ENCODE assay signal across 9 cellular contexts in genomic region chr21:36068748-36069398, GRCh38. TPM values are rescaled to one million over a fixed set of nuclear protein-coding genes. Genes with fewer than 3 reads are reported as not detected.
DNase-seq lines count a peak whose midpoint lies in the region; ATAC-seq and TF ChIP-seq lines count a peak whose summit lies in the region.
"Had no signal": no experiment of that assay in that cellular context is flagged by ENCODE, and none has a peak within 500 bp of the region (broad histone marks: within the 10 kb centered on the region; RNA-seq: fewer than 3 reads in every experiment).

No MANE protein-coding gene starts in this region.

- in situ Hi-C loops in Panc1 (cut with HindIII; ENCODE audit: low pct_unique_long_range_greater_than_20kb, low sequenced_read_pairs): no loop called here

- H3K9me3 ChIP-seq in CD4-positive, alpha-beta memory T cell (ENCODE audit: control insufficient read depth in 1 of 2, low read length in 2 of 2): peaks cover 0 to 3% of the 10 kb centered on the region in 2 donors
- H3K9me3 ChIP-seq in Panc1 (ENCODE audit: control insufficient read depth, insufficient read depth, low read depth, low read length) (peaks cover 17% of the 10 kb centered on the region), duodenal mucosa (ENCODE audit: control insufficient read depth in 1 of 2, low read length in 2 of 2) (peaks cover 4 to 6% of the 10 kb centered on the region in 2 donors), skeletal muscle satellite cell (replicated peaks; ENCODE audit: low read length) (peaks cover 6% of the 10 kb centered on the region)

- peaks cover 0 to 10% (median 4%) of the 10 kb centered on the region in 8 donors for H3K9me3 Mint-ChIP-seq in CD4-positive, alpha-beta memory T cell

- no peak for TF ChIP-seq CTCF in Panc1 (IDR thresholded peaks at IDR 0.05)

- peak overlapping the region; percentile 75 to 95 (median 90) for H3K4me3 Mint-ChIP-seq in CD4-positive, alpha-beta memory T cell

- peak overlapping the region in 1 of 2 donors; percentile 87 for H3K4me3 ChIP-seq in CD4-positive, alpha-beta memory T cell (ENCODE audit: low read length in 2 of 2)
- H3K4me3 ChIP-seq in Panc1 (ENCODE audit: low read depth in 2 of 2, low read length in 2 of 2): no peak overlapping the region
- H3K4me3 ChIP-seq in duodenal mucosa (ENCODE audit: low read depth in 1 of 2, low read length in 2 of 2): peak overlapping the region; percentile 87 to 95
- H3K4me3 ChIP-seq in skeletal muscle satellite cell (ENCODE audit: low read length): peak overlapping the region; percentile 87

- H3K4me1 ChIP-seq in CD4-positive, alpha-beta memory T cell (ENCODE audit: insufficient read depth, low read length): peaks cover 33% of the 10 kb centered on the region
- H3K4me1 ChIP-seq in Panc1 (ENCODE audit: control insufficient read depth, insufficient read depth, low read length): no peaks in the 10 kb centered on the region
- H3K4me1 ChIP-seq in duodenal mucosa (ENCODE audit: control insufficient read depth in 1 of 2, insufficient read depth in 2 of 2, low read length in 2 of 2): peaks cover 41 to 60% of the 10 kb centered on the region in 2 donors
- H3K4me1 ChIP-seq in skeletal muscle satellite cell (ENCODE audit: control insufficient read depth, insufficient read depth, low read length): peaks cover 24% of the 10 kb centered on the region

- no peak for DNase-seq in CD4-positive, alpha-beta memory T cell
- DNase-seq in Panc1 (ENCODE audit: low read depth, low spot score) (no peak), NCI-H1048 (lab: John Stamatoyannopoulos, UW) (no peak), posterior vena cava (ENCODE audit: low spot score) (no peak), T-helper 2 cell (no peak), NCI-H2227 (lab: John Stamatoyannopoulos, UW; ENCODE audit: unreplicated experiment) (no peak)

- POLR2A ChIA-PET in CD4-positive, alpha-beta memory T cell (lab: Charles Lee; ENCODE audit: partially characterized antibody): interaction anchor here (0.7 to 3.2 kb wide), 12 partner anchors 9 to 1495 kb away, joined by 3 to 60 read pairs (median 6); partner anchors contain the start of genes CBR3, CHAF1B, MORC3 and SETD4
- POLR2A ChIA-PET in Panc1 (lab: Charles Lee): no interaction called here

- no peak for ATAC-seq in Panc1

- no peaks in the 10 kb centered on the region for H3K27me3 ChIP-seq in CD4-positive, alpha-beta memory T cell (ENCODE audit: insufficient read depth, low read length)
- H3K27me3 ChIP-seq in Panc1 (ENCODE audit: control insufficient read depth, insufficient read depth, low read length) (no peaks in the 10 kb centered on the region), duodenal mucosa (ENCODE audit: control insufficient read depth in 1 of 2, insufficient read depth in 2 of 2, low read length in 2 of 2) (no peaks in the 10 kb centered on the region), skeletal muscle satellite cell (ENCODE audit: control insufficient read depth, insufficient read depth, low read length) (no peaks in the 10 kb centered on the region)

- no peak overlapping the region for H3K27ac ChIP-seq in CD4-positive, alpha-beta memory T cell (ENCODE audit: low read depth, low read length)
- peak overlapping the region; percentile 84 for H3K27ac ChIP-seq in Panc1 (ENCODE audit: low read length)
- H3K27ac ChIP-seq in duodenal mucosa (ENCODE audit: low read depth, low read length): no peak overlapping the region
- H3K27ac ChIP-seq: KMS-11 had no signal

- H3K4me2 ChIP-seq in skeletal muscle satellite cell (ENCODE audit: low read length): no peak overlapping the region
- H3K4me2 ChIP-seq: KMS-11 had no signal

- H3K9ac ChIP-seq in duodenal mucosa (ENCODE audit: low read depth in 1 of 2, low read length in 2 of 2): no peak overlapping the region
- no peak overlapping the region for H3K9ac ChIP-seq in skeletal muscle satellite cell (ENCODE audit: low read depth, low read length)
- H3K9ac ChIP-seq: KMS-11 had no signal

- peak overlapping the region in 4 of 7 donors; percentile 53 to 85 (median 65) for H3K27ac Mint-ChIP-seq in CD4-positive, alpha-beta memory T cell

- peaks cover 28 to 43% (median 35%) of the 10 kb centered on the region in 4 donors for H3K4me1 Mint-ChIP-seq in CD4-positive, alpha-beta memory T cell

- intact Hi-C loops in CD4-positive, alpha-beta memory T cell (cut with micrococcal nuclease): loop anchor here (1.0 to 10.0 kb wide), 2 partner anchors 9 to 916 kb away; partner anchors contain the start of gene SETD4
- intact Hi-C loops in Panc1 (cut with micrococcal nuclease; ENCODE audit: unreplicated experiment) (no loop called here), posterior vena cava (cut with DNase I) (no loop called here)

- no peaks in the 10 kb centered on the region for H3K36me3 ChIP-seq in CD4-positive, alpha-beta memory T cell (ENCODE audit: insufficient read depth, low read length)
- H3K36me3 ChIP-seq in Panc1 (ENCODE audit: control insufficient read depth, insufficient read depth, low read length) (no peaks in the 10 kb centered on the region), duodenal mucosa (ENCODE audit: control insufficient read depth in 1 of 2, insufficient read depth in 2 of 2, low read length in 2 of 2) (peaks cover 12 to 19% of the 10 kb centered on the region in 2 donors), skeletal muscle satellite cell (ENCODE audit: insufficient read depth, low read length) (peaks cover 27% of the 10 kb centered on the region)

- H3K27me3 Mint-ChIP-seq in CD4-positive, alpha-beta memory T cell: no peaks in the 10 kb centered on the region

- BruUV-seq in Panc1 (replicated peaks; lab: Mats Ljungman, UMichigan): no TSS peak

- CTCF ChIA-PET in CD4-positive, alpha-beta memory T cell (lab: Charles Lee; ENCODE audit: partially characterized antibody): interaction anchor here (1.0 to 3.5 kb wide), 4 partner anchors 9 to 57 kb away, joined by 3 to 18 read pairs (median 6); partner anchors contain the start of gene SETD4
- CTCF ChIA-PET in Panc1 (lab: Charles Lee): interaction anchor here (0.6 kb wide), 1 partner anchor 41 kb away, joined by 3 read pairs; no protein-coding TSS in a partner anchor

- H3K36me3 Mint-ChIP-seq in CD4-positive, alpha-beta memory T cell: peaks cover 26 to 29% of the 10 kb centered on the region in 2 donors

RNA-seq across cellular contexts. Expression of gene CBR1, which starts 1.0 kb away (rescaled TPM):
- 10 to 100 TPM; 23.0 to 25.2 TPM for total RNA-seq in CD4-positive, alpha-beta memory T cell
- polyA plus RNA-seq in CD4-positive, alpha-beta memory T cell: 10 to 100 TPM; 49.3 to 82.2 TPM
- total RNA-seq in Panc1 (2021; ENCODE audit: unreplicated experiment) (27.8 TPM), posterior vena cava (10 to 100 TPM; 39.1 to 44.4 TPM)
- polyA plus RNA-seq in Panc1 (2012; ENCODE audit: insufficient read length): 71.7 TPM
- total RNA-seq in skeletal muscle satellite cell (2012; rRNA removed): 137 and 161 TPM in 2 replicates

RNA-seq across cellular contexts. Expression of gene SETD4, which starts 8.5 kb away (rescaled TPM):
- 10 to 100 TPM; 30.3 to 31.0 TPM for total RNA-seq in CD4-positive, alpha-beta memory T cell
- 10 to 100 TPM in 1 of 2 donors, 1 to 10 TPM in 1; 7.1 to 10.3 TPM for polyA plus RNA-seq in CD4-positive, alpha-beta memory T cell
- 15.6 TPM for total RNA-seq in Panc1 (2021; ENCODE audit: unreplicated experiment)
- 8.2 TPM for polyA plus RNA-seq in Panc1 (2012; ENCODE audit: insufficient read length)
- total RNA-seq in skeletal muscle satellite cell (2012; rRNA removed): 10.0 and 14.2 TPM in 2 replicates
- total RNA-seq in posterior vena cava: 10 to 100 TPM; 11.9 to 12.9 TPM

Comparison
In these comparisons a context has a peak if more than half of its experiments do, and no peak if none do; other contexts are left out.
1. H3K4me3 ChIP-seq: peak in duodenal mucosa (2 of 2) and skeletal muscle satellite cell (single experiment); none in Panc1 (0 of 2).